Comparison of ENCODE assay signal across 8 cellular contexts in the genomic region with DNA sequence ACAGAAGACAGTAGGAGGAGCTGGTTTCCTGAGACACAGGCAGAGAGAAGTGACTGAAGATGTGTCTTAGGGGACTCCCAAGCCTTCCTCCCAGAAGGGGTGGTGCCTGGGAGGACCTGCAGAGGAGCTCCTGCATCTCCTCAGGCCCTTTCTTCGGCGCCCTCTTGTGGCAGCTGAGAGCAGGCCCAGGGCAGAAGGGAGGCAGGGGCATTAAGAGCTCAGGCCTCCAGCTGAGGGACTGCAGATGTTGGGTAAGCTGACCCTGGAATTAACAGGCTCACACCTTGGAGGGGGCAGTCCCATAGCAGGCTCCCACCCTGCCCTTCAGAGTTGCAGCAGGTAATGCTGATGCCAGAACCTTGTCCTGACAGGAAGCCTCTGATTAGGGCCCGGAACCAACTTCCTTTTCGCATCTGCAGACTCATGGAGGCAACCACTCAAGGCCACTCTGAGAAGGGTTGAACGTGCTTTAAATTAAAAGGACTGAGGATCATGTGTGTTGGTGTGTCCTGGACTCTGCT.
DNase-seq lines count a peak whose midpoint lies in the region; ATAC-seq and TF ChIP-seq lines count a peak whose summit lies in the region.
"Not testable (repeated sequence)": the region's sequence is repeated elsewhere in the genome, so short reads cannot be mapped to it uniquely, and the experiment has no call there.

No MANE protein-coding gene starts in this region.

- peaks cover 77% of the 10 kb centered on the region for H3K4me1 Mint-ChIP-seq in activated T-cell treated with anti-CD3 and anti-CD28 coated beads, Interleukin-2, amount 50 U/mL, for 4 hours (ENCODE audit: low read depth)
- H3K4me1 Mint-ChIP-seq in stimulated activated naive CD8-positive, alpha-beta T cell treated with anti-CD3 and anti-CD28 coated beads, Interleukin-15, amount 100 ng/mL, for 72 hours, result peaks cover 42% of the 10 kb centered on the region

- H4K20me1 ChIP-seq in osteoblast (ENCODE audit: insufficient read depth, low read length), result not testable (repeated sequence)

- not testable (repeated sequence) for H3K9me3 ChIP-seq in RWPE2 (ENCODE audit: severe bottlenecking); esophagus muscularis mucosa; osteoblast (ENCODE audit: low read depth, low read length)

- H3K9me3 Mint-ChIP-seq in activated T-cell treated with anti-CD3 and anti-CD28 coated beads, Interleukin-2, amount 50 U/mL, for 4 hours; stimulated activated naive CD8-positive, alpha-beta T cell treated with anti-CD3 and anti-CD28 coated beads, Interleukin-15, amount 100 ng/mL, for 72 hours: not testable (repeated sequence)

- not testable (repeated sequence) for TF ChIP-seq POLR2A in esophagus muscularis mucosa (IDR thresholded peaks at IDR 0.05; ENCODE audit: low read depth)

- ATAC-seq in GM21528 (IDR thresholded peaks at IDR 0.05; ENCODE audit: low FRiP score, unreplicated experiment) (peak; percentile 91), HG03442 (IDR thresholded peaks at IDR 0.05; ENCODE audit: unreplicated experiment) (peak; percentile 79), RWPE2 (ENCODE audit: low read depth) (peak; percentile 94)
- peak; percentile 75 to 81 for ATAC-seq in activated T-cell treated with anti-CD3 and anti-CD28 coated beads, Interleukin-2, amount 50 U/mL, for 4 hours
- ATAC-seq in stimulated activated naive CD8-positive, alpha-beta T cell treated with anti-CD3 and anti-CD28 coated beads, Interleukin-15, amount 100 ng/mL, for 72 hours, result peak; percentile 76

- H3K4me1 ChIP-seq in RWPE2 (ENCODE audit: insufficient read depth, poor library complexity, severe bottlenecking); esophagus muscularis mucosa; osteoblast (ENCODE audit: insufficient read depth, low read length): not testable (repeated sequence)

- peak overlapping the region; percentile 90 for H3K4me3 Mint-ChIP-seq in activated T-cell treated with anti-CD3 and anti-CD28 coated beads, Interleukin-2, amount 50 U/mL, for 4 hours
- H3K4me3 Mint-ChIP-seq in stimulated activated naive CD8-positive, alpha-beta T cell treated with anti-CD3 and anti-CD28 coated beads, Interleukin-15, amount 100 ng/mL, for 72 hours, result peak overlapping the region; percentile 95 to 97

- intact Hi-C loops in esophagus muscularis mucosa (cut with DNase I), result not testable (repeated sequence)

- H3K4me2 ChIP-seq in osteoblast (ENCODE audit: insufficient read depth, low read length), result not testable (repeated sequence)

- H3K27me3 ChIP-seq in RWPE2 (ENCODE audit: insufficient read depth, poor library complexity, severe bottlenecking); esophagus muscularis mucosa; osteoblast (ENCODE audit: insufficient read depth, low read length): not testable (repeated sequence)

- H2AFZ ChIP-seq in osteoblast (ENCODE audit: low read length), result not testable (repeated sequence)

- H3K27ac ChIP-seq in RWPE2 (ENCODE audit: poor library complexity, severe bottlenecking); esophagus muscularis mucosa (replicated peaks in 1 of 4); osteoblast (ENCODE audit: low read depth, low read length): not testable (repeated sequence)

- POLR2A ChIA-PET in GM10248 (lab: Yijun Ruan, JAX), result not testable (repeated sequence)

- CTCF ChIA-PET in GM10248 (lab: Yijun Ruan, JAX), result interaction anchor here (0.8 to 4.2 kb wide), 20 partner anchors 10 to 311 kb away, joined by 3 to 35 read pairs (median 4); no protein-coding TSS in a partner anchor

- not testable (repeated sequence) for H3K36me3 ChIP-seq in RWPE2 (ENCODE audit: low read depth); esophagus muscularis mucosa; osteoblast (ENCODE audit: insufficient read depth, low read length)

- 17% methylated on average over 1 of the region's 5 CpGs for WGBS in esophagus muscularis mucosa

- TF ChIP-seq CTCF in GM10248 (IDR thresholded peaks at IDR 0.05; ENCODE audit: control extremely low read depth, extremely low read depth, low read depth, missing control alignments), result peak; percentile 60
- peak; percentile 34 for TF ChIP-seq CTCF in RWPE2 (IDR thresholded peaks at IDR 0.05; ENCODE audit: poor library complexity, severe bottlenecking)
- peak in 2 of 3 experiments; percentile 11 to 36 for TF ChIP-seq CTCF in esophagus muscularis mucosa (IDR thresholded peaks at IDR 0.05)
- peak; percentile 25 for TF ChIP-seq CTCF in osteoblast (IDR thresholded peaks at IDR 0.05; ENCODE audit: extremely low read depth, low read depth, low read length)

- not testable (repeated sequence) for H3K79me2 ChIP-seq in osteoblast (ENCODE audit: insufficient read depth, low read length)

- H3K27me3 Mint-ChIP-seq in activated T-cell treated with anti-CD3 and anti-CD28 coated beads, Interleukin-2, amount 50 U/mL, for 4 hours (ENCODE audit: low read depth); stimulated activated naive CD8-positive, alpha-beta T cell treated with anti-CD3 and anti-CD28 coated beads, Interleukin-15, amount 100 ng/mL, for 72 hours: not testable (repeated sequence)

- H3K36me3 Mint-ChIP-seq in activated T-cell treated with anti-CD3 and anti-CD28 coated beads, Interleukin-2, amount 50 U/mL, for 4 hours (ENCODE audit: insufficient read depth), result not testable (repeated sequence)

- peak overlapping the region; percentile 92 to 97 for H3K27ac Mint-ChIP-seq in stimulated activated naive CD8-positive, alpha-beta T cell treated with anti-CD3 and anti-CD28 coated beads, Interleukin-15, amount 100 ng/mL, for 72 hours

- not testable (repeated sequence) for TF ChIP-seq EP300 in esophagus muscularis mucosa (IDR thresholded peaks at IDR 0.05)

- not testable (repeated sequence) for H3K4me3 ChIP-seq in RWPE2 (ENCODE audit: severe bottlenecking); osteoblast (ENCODE audit: insufficient read depth, low read length)
- peak overlapping the region in 1 of 4 donors; percentile 18 for H3K4me3 ChIP-seq in esophagus muscularis mucosa

- not testable (repeated sequence) for DNase-seq in GM10248 (ENCODE audit: extremely low spot score); RWPE2 (ENCODE audit: low spot score); osteoblast (ENCODE audit: insufficient read length, low spot score, missing footprints)
- DNase-seq in activated T-cell treated with anti-CD3 and anti-CD28 coated beads, Interleukin-2, amount 50 U/mL, for 4 hours, result peak; percentile 69
- peak; percentile 62 for DNase-seq in esophagus muscularis mucosa (ENCODE audit: extremely low spot score)
- peak; percentile 77 to 85 for DNase-seq in stimulated activated naive CD8-positive, alpha-beta T cell treated with anti-CD3 and anti-CD28 coated beads, Interleukin-15, amount 100 ng/mL, for 72 hours
